8 cellular contexts compared by ENCODE assay signal in genomic region chr14:56579345-56580316, GRCh38. TPM values are rescaled to one million over a fixed set of nuclear protein-coding genes. Genes with fewer than 3 reads are reported as not detected.
DNase-seq lines count a peak whose midpoint lies in the region; ATAC-seq and TF ChIP-seq lines count a peak whose summit lies in the region.

Gene TMEM260 (plus strand): TSS chr14:56579798. CDS start chr14:56579915, 117 bp downstream.

- H3K9ac ChIP-seq in mammary epithelial cell (ENCODE audit: insufficient read depth, low read length), result peak within 1 kb of the TSS; percentile 89
- H3K9ac ChIP-seq in smooth muscle cell (ENCODE audit: low read depth), result peak within 1 kb of the TSS; percentile 99

- in situ Hi-C loops in mammary epithelial cell (cut with MboI; ENCODE audit: low sequenced_read_pairs in 2 of 2), result no loop called here

- H3K4me2 ChIP-seq in mammary epithelial cell (ENCODE audit: insufficient read depth, low read depth, low read length) (peak within 1 kb of the TSS; percentile 87), smooth muscle cell (peak within 1 kb of the TSS; percentile 88)

- H4K20me1 ChIP-seq in mammary epithelial cell (ENCODE audit: insufficient read depth, low read length) (no peaks in the 10 kb centered on the region), smooth muscle cell (ENCODE audit: low read depth) (peaks cover 36% of the 10 kb centered on the region)

- peaks cover 45% of the 10 kb centered on the region for H3K79me2 ChIP-seq in mammary epithelial cell (ENCODE audit: insufficient read depth, low read length)
- peaks cover 25% of the 10 kb centered on the region for H3K79me2 ChIP-seq in smooth muscle cell (ENCODE audit: low read depth)

- TF ChIP-seq CTCF in WERI-Rb-1 (IDR thresholded peaks at IDR 0.05; ENCODE audit: low read depth, low read length), result peak; percentile 85
- TF ChIP-seq CTCF in mammary epithelial cell (conservative IDR thresholded peaks at IDR 0.05 in 1 of 2, IDR thresholded peaks at IDR 0.05 in 1 of 2; ENCODE audit: extremely low read depth in 1 of 2, insufficient read depth in 1 of 2, low read depth in 1 of 2, low read length in 2 of 2), result peak; percentile 89 to 91
- peak; percentile 72 for TF ChIP-seq CTCF in smooth muscle cell (IDR thresholded peaks at IDR 0.05; ENCODE audit: borderline replicate concordance, insufficient read depth, poor library complexity, severe bottlenecking)

- peak within 1 kb of the TSS; percentile 98 for H3K27ac ChIP-seq in WERI-Rb-1
- H3K27ac ChIP-seq in mammary epithelial cell (ENCODE audit: insufficient read depth, low read depth, low read length), result peak within 1 kb of the TSS; percentile 91
- peak within 1 kb of the TSS; percentile 78 for H3K27ac ChIP-seq in smooth muscle cell (ENCODE audit: low read depth)

- no peaks in the 10 kb centered on the region for H3K9me3 ChIP-seq in WERI-Rb-1 (ENCODE audit: severe bottlenecking)
- H3K9me3 ChIP-seq in mammary epithelial cell (replicated peaks; ENCODE audit: insufficient read depth, low read length), result no peaks in the 10 kb centered on the region
- no peaks in the 10 kb centered on the region for H3K9me3 ChIP-seq in smooth muscle cell (replicated peaks; ENCODE audit: low read depth)

- dilution Hi-C loops in mammary epithelial cell (cut with HindIII; ENCODE audit: low sequenced_read_pairs), result no loop called here

- CTCF ChIA-PET in mammary epithelial cell (lab: Charles Lee; ENCODE audit: low non-redundant PET), result interaction anchor here (0.6 kb wide), 2 partner anchors 9 to 43 kb away, joined by 3 to 17 read pairs; no protein-coding TSS in a partner anchor

- intact Hi-C loops in mammary epithelial cell (cut with micrococcal nuclease), result loop anchor here (1.0 kb wide), 1 partner anchor 29 kb away; no protein-coding TSS in a partner anchor

- BruUV-seq in mammary epithelial cell (replicated peaks; lab: Mats Ljungman, UMichigan), result no TSS peak

- peak; percentile 89 for ATAC-seq in GM18870 (IDR thresholded peaks at IDR 0.05; ENCODE audit: unreplicated experiment)
- peak; percentile 89 for ATAC-seq in HG03135 (IDR thresholded peaks at IDR 0.05; ENCODE audit: unreplicated experiment)

- H3K4me1 ChIP-seq in mammary epithelial cell (ENCODE audit: insufficient read depth, low read length), result peaks cover 16% of the 10 kb centered on the region
- H3K4me1 ChIP-seq in smooth muscle cell (ENCODE audit: low read depth), result peaks cover 10% of the 10 kb centered on the region

- peak within 1 kb of the TSS; percentile 100 for H2AFZ ChIP-seq in mammary epithelial cell (ENCODE audit: low read depth, low read length)
- peak within 1 kb of the TSS; percentile 100 for H2AFZ ChIP-seq in smooth muscle cell (ENCODE audit: low read depth)

- no peaks in the 10 kb centered on the region for H3F3A ChIP-seq in smooth muscle cell (ENCODE audit: low read depth)

- DNase-seq in AG08395 (ENCODE audit: low spot score) (peak; percentile 92), NCI-H2196 (lab: John Stamatoyannopoulos, UW; ENCODE audit: unreplicated experiment) (peak; percentile 89), WERI-Rb-1 (peak; percentile 91), mammary epithelial cell (peak; percentile 81), iPS-NIHi7 (ENCODE audit: extremely low spot score) (peak; percentile 95), smooth muscle cell (lab: John Stamatoyannopoulos, UW; ENCODE audit: unreplicated experiment) (peak; percentile 74)

- no peaks in the 10 kb centered on the region for H3K27me3 ChIP-seq in WERI-Rb-1 (ENCODE audit: insufficient read depth, low read depth, severe bottlenecking)
- H3K27me3 ChIP-seq in mammary epithelial cell (ENCODE audit: insufficient read depth, low read length), result no peaks in the 10 kb centered on the region
- H3K27me3 ChIP-seq in smooth muscle cell (ENCODE audit: low read depth), result no peaks in the 10 kb centered on the region

- H3K4me3 ChIP-seq in WERI-Rb-1 (ENCODE audit: low read depth, low read length) (peak within 1 kb of the TSS; percentile 92), mammary epithelial cell (replicated peaks in 1 of 3; ENCODE audit: insufficient read depth in 1 of 3, low read depth in 2 of 3, low read length in 3 of 3) (peak within 1 kb of the TSS; percentile 68 to 97 (median 92)), smooth muscle cell (peak within 1 kb of the TSS; percentile 74)

- 4% methylated on average over 34 of the region's 64 CpGs for WGBS in mammary epithelial cell (ENCODE audit: low coverage, missing lambda C conversion rate)
- WGBS in smooth muscle cell (ENCODE audit: low lambda C conversion rate), result 1% methylated on average over 63 of the region's 64 CpGs

- H3K36me3 ChIP-seq in WERI-Rb-1, result 0 out of 2 replicates have a peak, but pooled peaks cover 3% of the 10 kb centered on the region
- no peaks in the 10 kb centered on the region for H3K36me3 ChIP-seq in mammary epithelial cell (ENCODE audit: insufficient read depth, low read length)
- H3K36me3 ChIP-seq in smooth muscle cell (ENCODE audit: low read depth), result no peaks in the 10 kb centered on the region

RNA-seq across cellular contexts. Expression of gene TMEM260, which starts in this region (rescaled TPM):
- total RNA-seq in mammary epithelial cell (10 to 100 TPM; 12.5 to 16.0 TPM), smooth muscle cell (16.0 and 35.5 TPM in 2 replicates)
- polyA plus RNA-seq in mammary epithelial cell (6.3 TPM), smooth muscle cell (10.5 and 13.5 TPM in 2 replicates)
- not detected for polyA minus RNA-seq in mammary epithelial cell

Comparison
In these comparisons a context has a peak if more than half of its experiments do, and no peak if none do; other contexts are left out.
1. Peak in every context shown above with its lines: DNase-seq, ATAC-seq, H3K4me3 ChIP-seq and H3K27ac ChIP-seq.